31 cellular contexts compared by ENCODE assay signal in genomic region chr11:77181799-77182541, GRCh38.
"Had no signal": no experiment of that assay in that cellular context is flagged by ENCODE, and none has a peak within 500 bp of the region (broad histone marks: within the 10 kb centered on the region; RNA-seq: fewer than 3 reads in every experiment).

No MANE protein-coding gene starts in this region.

- H3K4me3 ChIP-seq: ascending aorta, breast epithelium, cardiac muscle cell, esophagus squamous epithelium, gastroesophageal sphincter had no signal

- H3K4me1 Mint-ChIP-seq: activated CD4-positive, alpha-beta T cell treated with anti-CD3 and anti-CD28 coated beads, Interleukin-2, amount 10 ng/mL, durations not matched to agents 7 days and 5 days; activated naive CD4-positive, alpha-beta T cell treated with anti-CD3 and anti-CD28 coated beads, Interleukin-2, amount 10 ng/mL, durations not matched to agents 7 days and 5 days; activated naive CD8-positive, alpha-beta T cell treated with anti-CD3 and anti-CD28 coated beads, Interleukin-2, amount 10 ng/mL, durations not matched to agents 7 days and 5 days; central memory CD8-positive, alpha-beta T cell had no signal

- H3K4me3 Mint-ChIP-seq: activated CD4-positive, alpha-beta memory T cell treated with anti-CD3 and anti-CD28 coated beads, Interleukin-2, amount 10 ng/mL, durations not matched to agents 7 days and 5 days; activated CD4-positive, alpha-beta T cell treated with anti-CD3 and anti-CD28 coated beads for 36 hours; activated CD4-positive, alpha-beta T cell treated with anti-CD3 and anti-CD28 coated beads, Interleukin-2, amount 10 ng/mL, durations not matched to agents 7 days and 5 days; activated naive CD4-positive, alpha-beta T cell treated with anti-CD3 and anti-CD28 coated beads, Interleukin-2, amount 10 ng/mL, durations not matched to agents 7 days and 5 days; activated naive CD8-positive, alpha-beta T cell treated with anti-CD3 and anti-CD28 coated beads, Interleukin-2, amount 10 ng/mL, durations not matched to agents 7 days and 5 days; activated T-cell treated with anti-CD3 and anti-CD28 coated beads, Interleukin-2, amount 50 U/mL, for 24 hours; activated T-cell treated with anti-CD3 and anti-CD28 coated beads, Interleukin-2, amount 50 U/mL, for 72 hours; brain; central memory CD8-positive, alpha-beta T cell had no signal

- H3K4me1 ChIP-seq: ascending aorta, breast epithelium, esophagus squamous epithelium, gastroesophageal sphincter had no signal

- H3K9me3 ChIP-seq: ascending aorta, breast epithelium, esophagus squamous epithelium, gastroesophageal sphincter had no signal

- H3K36me3 ChIP-seq: ascending aorta, breast epithelium, cardiac muscle cell, esophagus squamous epithelium, gastroesophageal sphincter had no signal

- ATAC-seq: activated CD4-positive, alpha-beta T cell treated with anti-CD3 and anti-CD28 coated beads for 36 hours; activated naive CD4-positive, alpha-beta T cell treated with anti-CD3 and anti-CD28 coated beads, Interleukin-2, amount 50 U/mL, for 72 hours; activated T-cell treated with anti-CD3 and anti-CD28 coated beads, Interleukin-2, amount 50 U/mL, for 72 hours; gastroesophageal sphincter had no signal

- H3K36me3 Mint-ChIP-seq: activated naive CD4-positive, alpha-beta T cell treated with anti-CD3 and anti-CD28 coated beads, Interleukin-2, amount 10 ng/mL, durations not matched to agents 7 days and 5 days; activated naive CD4-positive, alpha-beta T cell treated with anti-CD3 and anti-CD28 coated beads, Interleukin-2, amount 50 U/mL, for 72 hours; activated naive CD8-positive, alpha-beta T cell treated with anti-CD3 and anti-CD28 coated beads, Interleukin-2, amount 10 ng/mL, durations not matched to agents 7 days and 5 days; brain had no signal

- DNase-seq: activated CD4-positive, alpha-beta memory T cell treated with anti-CD3 and anti-CD28 coated beads, Interleukin-2, amount 10 ng/mL, durations not matched to agents 7 days and 5 days; activated CD4-positive, alpha-beta T cell treated with anti-CD3 and anti-CD28 coated beads for 36 hours; activated CD4-positive, alpha-beta T cell treated with anti-CD3 and anti-CD28 coated beads, Interleukin-2, amount 10 ng/mL, durations not matched to agents 7 days and 5 days; activated CD4-positive, alpha-beta T cell treated with anti-CD3 and anti-CD28 coated beads, Interleukin-2, amount 50 U/mL, for 4 hours; activated CD4-positive, CD25-positive, alpha-beta regulatory T cell; activated CD4-positive, CD25-positive, alpha-beta regulatory T cell treated with anti-CD3 and anti-CD28 coated beads, Interleukin-2, amount 50 U/mL, for 72 hours; activated CD8-positive, alpha-beta memory T cell treated with anti-CD3 and anti-CD28 coated beads, Interleukin-2, amount 50 U/mL, for 48 hours; activated gamma-delta T cell; activated naive CD4-positive, alpha-beta T cell; activated naive CD4-positive, alpha-beta T cell treated with anti-CD3 and anti-CD28 coated beads, Interleukin-2, amount 10 ng/mL, durations not matched to agents 7 days and 5 days; activated naive CD8-positive, alpha-beta T cell treated with anti-CD3 and anti-CD28 coated beads, Interleukin-2, amount 10 ng/mL, durations not matched to agents 7 days and 5 days; activated T-cell treated with anti-CD3 and anti-CD28 coated beads for 4 hours; activated T-cell treated with anti-CD3 and anti-CD28 coated beads, Interleukin-2, amount 50 U/mL, for 24 hours; activated T-cell treated with anti-CD3 and anti-CD28 coated beads, Interleukin-2, amount 50 U/mL, for 72 hours; cortex of kidney; dermis blood vessel endothelial cell; effector CD8-positive, alpha-beta T cell; esophagus squamous epithelium; foreskin melanocyte; T-helper 2 cell had no signal

- H3K27ac ChIP-seq: ascending aorta, breast epithelium, cardiac muscle cell, epithelial cell of prostate, esophagus squamous epithelium, gastroesophageal sphincter had no signal

- H3K9me3 Mint-ChIP-seq: activated CD4-positive, alpha-beta memory T cell treated with anti-CD3 and anti-CD28 coated beads, Interleukin-2, amount 10 ng/mL, durations not matched to agents 7 days and 5 days; activated CD4-positive, alpha-beta T cell treated with anti-CD3 and anti-CD28 coated beads, Interleukin-2, amount 10 ng/mL, durations not matched to agents 7 days and 5 days; activated naive CD4-positive, alpha-beta T cell treated with anti-CD3 and anti-CD28 coated beads, Interleukin-2, amount 10 ng/mL, durations not matched to agents 7 days and 5 days; activated naive CD8-positive, alpha-beta T cell treated with anti-CD3 and anti-CD28 coated beads, Interleukin-2, amount 10 ng/mL, durations not matched to agents 7 days and 5 days; central memory CD8-positive, alpha-beta T cell had no signal

- H3K27me3 ChIP-seq: ascending aorta, breast epithelium, cardiac muscle cell, esophagus squamous epithelium, gastroesophageal sphincter had no signal

- H3K27ac Mint-ChIP-seq: activated CD4-positive, alpha-beta memory T cell treated with anti-CD3 and anti-CD28 coated beads, Interleukin-2, amount 10 ng/mL, durations not matched to agents 7 days and 5 days; activated CD4-positive, alpha-beta T cell treated with anti-CD3 and anti-CD28 coated beads for 36 hours; activated CD4-positive, alpha-beta T cell treated with anti-CD3 and anti-CD28 coated beads, Interleukin-2, amount 10 ng/mL, durations not matched to agents 7 days and 5 days; activated naive CD4-positive, alpha-beta T cell treated with anti-CD3 and anti-CD28 coated beads, Interleukin-2, amount 10 ng/mL, durations not matched to agents 7 days and 5 days; activated naive CD4-positive, alpha-beta T cell treated with anti-CD3 and anti-CD28 coated beads, Interleukin-2, amount 50 U/mL, for 72 hours; activated naive CD8-positive, alpha-beta T cell treated with anti-CD3 and anti-CD28 coated beads, Interleukin-2, amount 10 ng/mL, durations not matched to agents 7 days and 5 days; activated T-cell treated with anti-CD3 and anti-CD28 coated beads, Interleukin-2, amount 50 U/mL, for 24 hours; activated T-cell treated with anti-CD3 and anti-CD28 coated beads, Interleukin-2, amount 50 U/mL, for 72 hours had no signal

- FAIRE-seq: colon, endometrium, endothelial cell of umbilical vein had no signal

- H3K27me3 Mint-ChIP-seq: activated CD4-positive, alpha-beta memory T cell treated with anti-CD3 and anti-CD28 coated beads, Interleukin-2, amount 10 ng/mL, durations not matched to agents 7 days and 5 days; activated CD4-positive, alpha-beta T cell treated with anti-CD3 and anti-CD28 coated beads for 36 hours; activated naive CD8-positive, alpha-beta T cell treated with anti-CD3 and anti-CD28 coated beads, Interleukin-2, amount 10 ng/mL, durations not matched to agents 7 days and 5 days; activated T-cell treated with anti-CD3 and anti-CD28 coated beads, Interleukin-2, amount 50 U/mL, for 24 hours; central memory CD8-positive, alpha-beta T cell had no signal
